Comparison of ENCODE assay signal across 8 cellular contexts in the genomic region with DNA sequence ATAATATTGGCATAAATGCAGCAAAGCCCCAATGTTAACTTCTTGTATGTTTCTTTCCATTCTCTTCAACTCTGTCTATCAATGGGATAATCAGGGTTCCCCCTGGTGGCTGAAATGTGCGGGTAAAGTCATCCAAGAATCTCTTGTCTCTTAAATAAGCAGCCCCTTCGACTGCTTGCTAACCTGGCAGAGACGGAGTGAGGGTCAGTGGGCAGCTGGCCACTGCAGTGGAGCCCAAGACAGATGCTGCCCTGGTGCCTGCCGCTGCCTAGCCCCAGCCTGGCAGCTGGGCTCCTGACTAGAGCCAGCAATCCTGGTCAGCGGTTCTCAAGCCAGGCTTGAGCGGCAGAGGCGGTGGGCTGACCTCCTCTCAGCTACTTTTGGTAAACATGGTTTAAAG.
DNase-seq lines count a peak whose midpoint lies in the region; ATAC-seq and TF ChIP-seq lines count a peak whose summit lies in the region.

No MANE protein-coding gene starts in this region.

- DNase-seq in ELR (ENCODE audit: low read depth) (peak; percentile 56), NT2/D1 (ENCODE audit: low read depth, low spot score) (peak; percentile 88), head of caudate nucleus (peak; percentile 25 to 91 (median 76)), psoas muscle (peak in 1 of 2 donors; percentile 43)
- peak; percentile 63 for DNase-seq in activated naive CD4-positive, alpha-beta T cell treated with anti-CD3 and anti-CD28 coated beads, Interleukin-2, amount 10 ng/mL, durations not matched to agents 7 days and 5 days

- H3K27ac Mint-ChIP-seq in activated naive CD4-positive, alpha-beta T cell treated with anti-CD3 and anti-CD28 coated beads, Interleukin-2, amount 10 ng/mL, durations not matched to agents 7 days and 5 days: no peak overlapping the region

- no peak overlapping the region for H3K4me3 Mint-ChIP-seq in activated naive CD4-positive, alpha-beta T cell treated with anti-CD3 and anti-CD28 coated beads, Interleukin-2, amount 10 ng/mL, durations not matched to agents 7 days and 5 days

- H3K9me3 Mint-ChIP-seq in activated naive CD4-positive, alpha-beta T cell treated with anti-CD3 and anti-CD28 coated beads, Interleukin-2, amount 10 ng/mL, durations not matched to agents 7 days and 5 days: no peaks in the 10 kb centered on the region

- ATAC-seq in HG03175 (IDR thresholded peaks at IDR 0.05; ENCODE audit: unreplicated experiment) (peak; percentile 48), psoas muscle (peak; percentile 53 to 81 (median 64)), HG02840 (IDR thresholded peaks at IDR 0.05; ENCODE audit: low FRiP score, unreplicated experiment) (no peak), GM21825 (IDR thresholded peaks at IDR 0.05; ENCODE audit: unreplicated experiment) (no peak)

- 18 to 31% (median 26%) methylated on average over 7 of the region's 7 CpGs for WGBS in psoas muscle, 3 donors

- H3K9ac ChIP-seq in NT2/D1 (ENCODE audit: insufficient read length, low read depth): peak overlapping the region; percentile 11

- H3K27ac ChIP-seq in psoas muscle: no peak overlapping the region

- H3K9me3 ChIP-seq in NT2/D1 (ENCODE audit: insufficient read depth, low read length) (no peaks in the 10 kb centered on the region), psoas muscle (no peaks in the 10 kb centered on the region)

- H3K36me3 ChIP-seq in NT2/D1 (ENCODE audit: insufficient read depth, insufficient read length, low read length) (no peaks in the 10 kb centered on the region), psoas muscle (ENCODE audit: insufficient read depth in 1 of 2, low read depth in 1 of 2) (no peaks in the 10 kb centered on the region)

- intact Hi-C loops in head of caudate nucleus (cut with DNase I): loop anchor here (5.0 to 10.0 kb wide), 2 partner anchors 85 to 283 kb away; partner anchors contain the start of gene GRB10
- intact Hi-C loops in psoas muscle (cut with DNase I): loop anchor here in 1 of 2 donors (5.0 to 10.0 kb wide), 2 partner anchors 270 to 443 kb away; no protein-coding TSS in a partner anchor

- H3K27me3 Mint-ChIP-seq in activated naive CD4-positive, alpha-beta T cell treated with anti-CD3 and anti-CD28 coated beads, Interleukin-2, amount 10 ng/mL, durations not matched to agents 7 days and 5 days: no peaks in the 10 kb centered on the region

- H3K4me1 ChIP-seq in NT2/D1 (ENCODE audit: insufficient read depth, insufficient read length) (no peaks in the 10 kb centered on the region), psoas muscle (peaks cover 7% of the 10 kb centered on the region)

- TF ChIP-seq CTCF in psoas muscle (IDR thresholded peaks at IDR 0.05): peak; percentile 78

- H3K36me3 Mint-ChIP-seq in activated naive CD4-positive, alpha-beta T cell treated with anti-CD3 and anti-CD28 coated beads, Interleukin-2, amount 10 ng/mL, durations not matched to agents 7 days and 5 days: no peaks in the 10 kb centered on the region

- no peaks in the 10 kb centered on the region for H3K4me1 Mint-ChIP-seq in activated naive CD4-positive, alpha-beta T cell treated with anti-CD3 and anti-CD28 coated beads, Interleukin-2, amount 10 ng/mL, durations not matched to agents 7 days and 5 days

- no peak overlapping the region for H3K4me3 ChIP-seq in NT2/D1 (ENCODE audit: insufficient read length, low read depth)
- H3K4me3 ChIP-seq in psoas muscle: no peak overlapping the region

- no peaks in the 10 kb centered on the region for H3K27me3 ChIP-seq in NT2/D1 (ENCODE audit: insufficient read depth, insufficient read length)
- no peaks in the 10 kb centered on the region for H3K27me3 ChIP-seq in psoas muscle (ENCODE audit: insufficient read depth in 3 of 3, low read length in 2 of 3)

- CTCF ChIA-PET in activated naive CD4-positive, alpha-beta T cell treated with anti-CD3 and anti-CD28 coated beads, Interleukin-2, amount 10 ng/mL, durations not matched to agents 7 days and 5 days (lab: Charles Lee): interaction anchor here (0.6 to 2.7 kb wide), 10 partner anchors 54 to 975 kb away, joined by 3 to 9 read pairs (median 4); no protein-coding TSS in a partner anchor

Comparison
In these comparisons a context has a peak if more than half of its experiments do, and no peak if none do; other contexts are left out.
1. ATAC-seq: peak in HG03175 (single experiment) and psoas muscle (4 of 4); none in HG02840 (single experiment) and GM21825 (single experiment).